ENCODE assay signal across 27 cellular contexts in the genomic region with DNA sequence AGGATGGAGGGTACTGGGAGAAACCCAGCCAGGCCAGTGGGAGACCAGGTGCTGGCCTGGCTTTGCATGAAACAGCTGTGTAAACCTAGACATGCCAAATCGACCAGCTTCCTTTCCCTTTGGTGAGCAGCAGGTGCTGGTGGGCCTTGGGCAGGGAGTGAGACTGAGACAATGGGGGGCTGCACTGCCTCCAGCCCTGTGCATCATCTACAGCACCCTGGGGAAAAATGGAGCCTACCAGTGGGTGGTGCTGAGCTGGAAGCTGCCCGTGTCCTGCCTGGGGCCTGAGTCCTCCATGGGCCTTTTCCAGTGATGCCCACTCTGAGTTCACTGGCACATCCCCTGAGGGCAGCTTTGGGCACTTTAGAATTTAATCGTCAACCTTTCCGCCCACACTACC. TPM values are rescaled to one million over a fixed set of nuclear protein-coding genes. Genes with fewer than 3 reads are reported as not detected.
DNase-seq lines count a peak whose midpoint lies in the region; ATAC-seq and TF ChIP-seq lines count a peak whose summit lies in the region.
"Had no signal": no experiment of that assay in that cellular context is flagged by ENCODE, and none has a peak within 500 bp of the region (broad histone marks: within the 10 kb centered on the region; RNA-seq: fewer than 3 reads in every experiment).

No MANE protein-coding gene starts in this region.

- H3K4me1 Mint-ChIP-seq in neural crest cell = no peaks in the 10 kb centered on the region
- H3K4me1 Mint-ChIP-seq: CD14-positive monocyte; CD8-positive, alpha-beta memory T cell; GM23338; H9 had no signal

- DNase-seq in DMS53 (lab: John Stamatoyannopoulos, UW) (peak; percentile 41), DMS53 treated with DMSO at 0.1 percent for 48 hours (lab: John Stamatoyannopoulos, UW; ENCODE audit: unreplicated experiment) (no peak), PC-3 (no peak), neural crest cell (ENCODE audit: low read depth, low spot score) (no peak), A172 (ENCODE audit: low spot score) (no peak), NCI-H2029 (lab: John Stamatoyannopoulos, UW) (no peak)
- DNase-seq: ACHN; BE2C; CD8-positive, alpha-beta memory T cell; DMS153; H9; IMR-90; KG1; MM.1S; NCI-H1417 treated with DMSO at 0.1 percent for 48 hours; NCI-H187 treated with DMSO at 0.1 percent for 48 hours; NCI-H2107; NCI-H524; NCI-H774; RPMI8226; SJCRH30 had no signal

- peak overlapping the region; percentile 81 for H3K27ac Mint-ChIP-seq in neural crest cell (ENCODE audit: unreplicated experiment)
- H3K27ac Mint-ChIP-seq: CD14-positive monocyte; CD8-positive, alpha-beta memory T cell; GM23338 had no signal

- no peaks in the 10 kb centered on the region for H3K27me3 Mint-ChIP-seq in neural crest cell (ENCODE audit: low read depth)

- H3K9me3 ChIP-seq in PC-3 (ENCODE audit: low read length) = 0 out of 2 replicates have a peak, but pooled peaks cover 5% of the 10 kb centered on the region
- H3K9me3 ChIP-seq: BE2C, SJCRH30 had no signal

- no TSS peak for BruUV-seq in PC-3 (replicated peaks; lab: Mats Ljungman, UMichigan)

- peaks cover 12% of the 10 kb centered on the region for H3K9me3 Mint-ChIP-seq in neural crest cell

- no peak overlapping the region for H2AFZ ChIP-seq in PC-3 (ENCODE audit: low read length)
- H2AFZ ChIP-seq: GM23338 had no signal

- no peak overlapping the region for H3K4me2 ChIP-seq in PC-3 (ENCODE audit: low read length)
- H3K4me2 ChIP-seq: GM23338 had no signal

- no peaks in the 10 kb centered on the region for H4K20me1 ChIP-seq in PC-3 (ENCODE audit: low read length)

- CTCF ChIA-PET in PC-3 (lab: Charles Lee) = no interaction called here

- no peak for ATAC-seq in PC-3
- ATAC-seq in HG03469 (IDR thresholded peaks at IDR 0.05; ENCODE audit: unreplicated experiment) = no peak
- ATAC-seq in GM19023 (IDR thresholded peaks at IDR 0.05; ENCODE audit: unreplicated experiment) = no peak
- ATAC-seq: GM23338 had no signal

- TF ChIP-seq CTCF in PC-3 (conservative IDR thresholded peaks at IDR 0.05; ENCODE audit: low read depth, low read length) (no peak), neural crest cell (conservative IDR thresholded peaks at IDR 0.05) (no peak)

- 0 out of 2 replicates have a peak overlapping the region, but pooled peaks have one; percentile 5 for H3K27ac ChIP-seq in PC-3 (ENCODE audit: low read length)
- H3K27ac ChIP-seq: SJCRH30 had no signal

- peaks cover 7% of the 10 kb centered on the region for H3K36me3 Mint-ChIP-seq in neural crest cell (ENCODE audit: low read depth)
- H3K36me3 Mint-ChIP-seq: CD14-positive monocyte had no signal

- no peaks in the 10 kb centered on the region for H3F3A ChIP-seq in PC-3 (ENCODE audit: low read length, unreplicated experiment)

- no peak overlapping the region for H3K4me3 Mint-ChIP-seq in neural crest cell
- H3K4me3 Mint-ChIP-seq: CD14-positive monocyte; CD8-positive, alpha-beta memory T cell; GM23338; H9 had no signal

- no peaks in the 10 kb centered on the region for H3K9me2 ChIP-seq in PC-3 (replicated peaks; ENCODE audit: low read length)

- intact Hi-C loops in PC-3 (cut with micrococcal nuclease) = no loop called here

- H3K4me3 ChIP-seq in PC-3 (ENCODE audit: low read length) = no peak overlapping the region
- H3K4me3 ChIP-seq: GM23338, SJCRH30 had no signal

- POLR2A ChIA-PET in PC-3 (lab: Charles Lee; ENCODE audit: unreplicated experiment) = no interaction called here

- no peak overlapping the region for H3K9ac ChIP-seq in PC-3 (ENCODE audit: low read length)

- H3K79me2 ChIP-seq in PC-3 (ENCODE audit: low read length) = no peaks in the 10 kb centered on the region

- H3K36me3 ChIP-seq in PC-3 (ENCODE audit: low read depth, low read length) = no peaks in the 10 kb centered on the region
- H3K36me3 ChIP-seq: BE2C, SJCRH30 had no signal

- H3K27me3 ChIP-seq in PC-3 (ENCODE audit: low read length) = 0 out of 2 replicates have a peak, but pooled peaks cover 5% of the 10 kb centered on the region
- H3K27me3 ChIP-seq: BE2C, SJCRH30 had no signal

- H3K4me1 ChIP-seq in PC-3 (ENCODE audit: insufficient read depth, low read length) = no peaks in the 10 kb centered on the region; the same call in 1 of the 2 replicates
- H3K4me1 ChIP-seq: SJCRH30 had no signal

RNA-seq across cellular contexts. Expression of a gene that starts 19.2 kb away (rescaled TPM):
- total RNA-seq in PC-3 (2014; rRNA removed) (not detected in 2 replicates), neural crest cell (0.57 and 1.0 TPM in 2 replicates)
- total RNA-seq in A172 (2014; rRNA removed; shearing (Covaris generic)) = not detected in 2 replicates
- total RNA-seq: CD8-positive, alpha-beta memory T cell; Daoy; G401; GM23338; H9; IMR-90; SJCRH30 had no signal
